In the genomic region with DNA sequence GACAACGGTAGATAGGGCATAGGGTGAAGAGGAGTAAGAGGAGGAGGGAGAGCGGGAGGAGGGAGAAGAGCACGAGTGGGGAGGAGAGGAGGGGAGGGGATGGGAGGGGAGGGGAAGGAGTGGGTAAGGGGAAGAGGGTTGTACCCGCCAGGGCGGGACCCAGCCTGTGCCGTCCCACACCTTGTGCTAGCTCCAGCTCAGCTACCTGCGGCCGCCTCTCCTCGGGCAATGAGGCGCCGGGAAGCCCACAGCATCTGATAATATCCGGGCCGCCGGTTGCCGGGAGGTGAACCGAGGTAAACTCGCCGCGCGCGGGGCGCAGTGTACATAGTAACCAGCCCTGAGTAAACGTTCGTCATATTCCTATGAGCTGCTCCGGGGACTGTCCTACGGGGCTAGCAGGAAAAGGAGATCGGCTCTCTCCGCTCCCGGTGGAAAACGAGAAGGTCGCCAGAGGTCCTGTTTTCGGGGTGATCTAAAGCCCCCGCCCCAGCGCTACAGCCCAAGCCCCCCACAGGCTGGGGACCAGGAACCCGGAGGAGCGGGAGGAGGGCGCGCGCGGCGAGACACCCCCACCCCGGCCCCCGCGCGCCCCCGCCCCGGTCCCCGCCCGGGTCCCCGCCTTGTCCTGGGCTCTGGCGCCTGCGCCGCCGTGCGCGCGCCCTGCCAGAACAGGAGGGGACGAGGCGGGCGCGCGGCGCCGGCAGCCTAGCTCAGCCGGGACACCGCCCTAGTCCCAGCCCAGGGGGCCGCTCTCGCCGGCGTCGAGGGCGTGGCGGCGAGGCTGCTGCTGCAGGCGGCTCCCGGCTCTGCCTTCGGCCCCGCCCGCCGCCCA, we compare ENCODE assay signal across 8 cellular contexts. TPM values are rescaled to one million over a fixed set of nuclear protein-coding genes. Genes with fewer than 3 reads are reported as not detected.
A peak's percentile ranks its signal among the peaks of the same experiment; 100 is the strongest.
DNase-seq lines count a peak whose midpoint lies in the region; ATAC-seq and TF ChIP-seq lines count a peak whose summit lies in the region.

A gene (plus strand): TSS at position 669 of the 835 bp plus-strand sequence. CDS start 11,537 bp downstream, outside the sequence.

- no peaks in the 10 kb centered on the region for H3K9me3 ChIP-seq in spleen

- H3K27ac ChIP-seq in spleen: peak within 1 kb of the TSS; percentile 77 to 95 (median 89)

- H3K27me3 ChIP-seq in spleen (replicated peaks in 1 of 7): peaks cover 0 to 50% (median 0%) of the 10 kb centered on the region in 7 donors

- no peak for TF ChIP-seq CTCF in spleen (IDR thresholded peaks at IDR 0.05 in 8 of 11, conservative IDR thresholded peaks at IDR 0.05 in 3 of 11)

- no peak for TF ChIP-seq POLR2A in spleen (IDR thresholded peaks at IDR 0.05)

- intact Hi-C loops in spleen (cut with DNase I; ENCODE audit: low total_unique reads): no loop called here

- peaks cover 18 to 62% (median 34%) of the 10 kb centered on the region in 6 donors for H3K4me1 ChIP-seq in spleen

- DNase-seq in Daoy (ENCODE audit: low read depth) (peak; percentile 97), NCI-H345 treated with DMSO at 0.1 percent for 48 hours (lab: John Stamatoyannopoulos, UW; ENCODE audit: unreplicated experiment) (peak; percentile 80), iris pigment epithelial cell (ENCODE audit: low read depth) (peak; percentile 84), spleen (peak; percentile 97)
- peak; percentile 90 for DNase-seq in central memory CD4-positive, alpha-beta T cell

- WGBS in spleen, 5 donors: 0 to 1% (median 0%) methylated on average over 46 to 80 of the region's 80 CpGs

- peak within 1 kb of the TSS; percentile 57 to 87 (median 64) for H3K4me3 ChIP-seq in spleen

- no peaks in the 10 kb centered on the region for H3K36me3 ChIP-seq in spleen

- ATAC-seq in HG03108 (IDR thresholded peaks at IDR 0.05; ENCODE audit: unreplicated experiment) (peak; percentile 63), HG03097 (IDR thresholded peaks at IDR 0.05; ENCODE audit: low FRiP score, unreplicated experiment) (no peak)
- ATAC-seq in activated CD4-positive, CD25-positive, alpha-beta regulatory T cell treated with anti-CD3 and anti-CD28 coated beads, Interleukin-2, amount 50 U/mL, for 24 hours: peak; percentile 81 to 84

RNA-seq across cellular contexts. Expression of the gene that starts here (rescaled TPM):
- 10.5 and 11.3 TPM in 2 replicates for total RNA-seq in Daoy (2014; rRNA removed; shearing (Covaris generic))
- total RNA-seq in spleen: 10 to 100 TPM; 14.4 to 21.7 (median 17.9) TPM
- 1 to 10 TPM; 6.1 to 7.2 (median 6.4) TPM for polyA plus RNA-seq in spleen
